Comparison of ENCODE assay signal across 19 cellular contexts in genomic region chr17:58702045-58702476, GRCh38. TPM values are rescaled to one million over a fixed set of nuclear protein-coding genes. Genes with fewer than 3 reads are reported as not detected.
DNase-seq lines count a peak whose midpoint lies in the region; ATAC-seq, FAIRE-seq and TF ChIP-seq lines count a peak whose summit lies in the region.
"Had no signal": no experiment of that assay in that cellular context is flagged by ENCODE, and none has a peak within 500 bp of the region (broad histone marks: within the 10 kb centered on the region; RNA-seq: fewer than 3 reads in every experiment).

No MANE protein-coding gene starts in this region.

- H2BK120ac ChIP-seq in neuronal stem cell (ENCODE audit: low read depth, low read length): no peak overlapping the region

- no peak overlapping the region for H3K18ac ChIP-seq in neuronal stem cell (ENCODE audit: low read length)

- no peak overlapping the region for H3K4ac ChIP-seq in neuronal stem cell (ENCODE audit: low read length)

- H3K36me3 ChIP-seq in GM12878 (ENCODE audit: control insufficient read depth in 2 of 2, insufficient read depth in 2 of 2, low read length in 1 of 2) (peaks cover 0 to 18% of the 10 kb centered on the region in 2 experiments; a peak in 3 of 4 replicates), neuronal stem cell (replicated peaks in 1 of 2; ENCODE audit: control insufficient read depth in 2 of 2, insufficient read depth in 2 of 2, low read length in 2 of 2) (peaks cover 3 to 63% of the 10 kb centered on the region in 2 donors)
- H3K36me3 ChIP-seq: ovary had no signal

- peak overlapping the region; percentile 98 for H3K27ac Mint-ChIP-seq in activated T-cell treated with anti-CD3 and anti-CD28 coated beads, Interleukin-2, amount 50 U/mL, for 72 hours
- H3K27ac Mint-ChIP-seq in glutamatergic neuron (ENCODE audit: unreplicated experiment): no peak overlapping the region
- H3K27ac Mint-ChIP-seq: H9 had no signal

- H2BK12ac ChIP-seq in neuronal stem cell (ENCODE audit: low read length): no peak overlapping the region

- H2BK5ac ChIP-seq in neuronal stem cell (ENCODE audit: low read length): no peak overlapping the region

- no peaks in the 10 kb centered on the region; the same call in 1 of the 2 replicates for H3K79me2 ChIP-seq in GM12878 (ENCODE audit: control insufficient read depth, insufficient read depth, low read length)

- POLR2A ChIA-PET in GM12878 (lab: Charles Lee): interaction anchor here (0.5 to 3.6 kb wide), 9 partner anchors 9 to 354 kb away, joined by 3 to 24 read pairs (median 5); partner anchors contain the start of genes RAD51C and TEX14

- SMC1A ChIA-PET in GM12878 (lab: Charles Lee; ENCODE audit: uncharacterized antibody, unreplicated experiment): interaction anchor here (0.6 to 2.1 kb wide), 6 partner anchors 9 to 86 kb away, joined by 3 to 9 read pairs (median 4); partner anchors contain the start of gene RAD51C

- CTCF ChIA-PET in GM12878 (lab: Yijun Ruan, JAX): interaction anchor here (0.9 to 1.3 kb wide), 4 partner anchors 9 to 124 kb away, joined by 3 to 6 read pairs (median 3); no protein-coding TSS in a partner anchor

- H2AFZ ChIP-seq in GM12878 (ENCODE audit: control insufficient read depth, low read depth, low read length) (no peak overlapping the region; the same call in 1 of the 2 replicates), neuronal stem cell (ENCODE audit: low read length) (no peak overlapping the region)

- intact Hi-C loops in GM12878 (cut with micrococcal nuclease; ENCODE audit: unreplicated experiment): loop anchor here (2.0 kb wide), 2 partner anchors 23 to 183 kb away; no protein-coding TSS in a partner anchor

- no peaks in the 10 kb centered on the region for H3K27me3 Mint-ChIP-seq in activated T-cell treated with anti-CD3 and anti-CD28 coated beads, Interleukin-2, amount 50 U/mL, for 72 hours (ENCODE audit: low read depth)
- peaks cover 2% of the 10 kb centered on the region for H3K27me3 Mint-ChIP-seq in glutamatergic neuron (ENCODE audit: unreplicated experiment)

- TF ChIP-seq CTCF in GM12878 (IDR thresholded peaks at IDR 0.05 in 2 of 3, conservative IDR thresholded peaks at IDR 0.05 in 1 of 3; ENCODE audit: control insufficient read depth in 2 of 3, extremely low read depth in 1 of 3, insufficient read depth in 1 of 3, low read depth in 3 of 3, low read length in 3 of 3): no peak
- TF ChIP-seq CTCF in glutamatergic neuron (IDR thresholded peaks at IDR 0.05; ENCODE audit: partially characterized antibody, unreplicated experiment): no peak

- H3K9ac ChIP-seq in GM12878 (ENCODE audit: control insufficient read depth, insufficient read depth, low read length): peak overlapping the region; percentile 34
- H3K9ac ChIP-seq in neuronal stem cell (ENCODE audit: low read depth, low read length, poor library complexity): no peak overlapping the region

- no peaks in the 10 kb centered on the region for H3K9me3 Mint-ChIP-seq in activated T-cell treated with anti-CD3 and anti-CD28 coated beads, Interleukin-2, amount 50 U/mL, for 72 hours
- no peaks in the 10 kb centered on the region for H3K9me3 Mint-ChIP-seq in glutamatergic neuron (ENCODE audit: unreplicated experiment)

- TF ChIP-seq RAD21 in GM12878 (IDR thresholded peaks at IDR 0.05; ENCODE audit: insufficient read depth, low read depth, low read length): no peak

- peak overlapping the region; percentile 78 for H3K27ac ChIP-seq in GM12878 (ENCODE audit: control insufficient read depth, insufficient read depth)
- H3K27ac ChIP-seq in neuronal stem cell (replicated peaks; ENCODE audit: low read length): no peak overlapping the region
- H3K27ac ChIP-seq: left lung, ovary had no signal

- 0 out of 2 replicates have a peak overlapping the region, but pooled peaks have one; percentile 18 for H3K4me3 ChIP-seq in GM12878
- H3K4me3 ChIP-seq in neuronal stem cell (ENCODE audit: low read length in 2 of 2): no peak overlapping the region
- H3K4me3 ChIP-seq: left lung, ovary had no signal

- H3K9me3 ChIP-seq in GM12878 (replicated peaks; ENCODE audit: control insufficient read depth, insufficient read depth, low read length) (0 out of 3 replicates have a peak, but pooled peaks cover 1% of the 10 kb centered on the region), neuronal stem cell (replicated peaks in 1 of 2; ENCODE audit: control insufficient read depth in 2 of 2, insufficient read depth in 1 of 2, low read depth in 1 of 2, low read length in 2 of 2) (no peaks in the 10 kb centered on the region)
- H3K9me3 ChIP-seq: left lung, ovary had no signal

- H2AK5ac ChIP-seq in neuronal stem cell (ENCODE audit: low read depth, low read length): no peak overlapping the region

- ATAC-seq in activated T-cell treated with anti-CD3 and anti-CD28 coated beads, Interleukin-2, amount 50 U/mL, for 72 hours (replicated peaks in 1 of 2): peak; percentile 83 to 85
- ATAC-seq in HG03196 (IDR thresholded peaks at IDR 0.05; ENCODE audit: unreplicated experiment) (peak; percentile 60), GM12878 (peak; percentile 93)
- ATAC-seq: left lung had no signal

- no peaks in the 10 kb centered on the region for H3K79me1 ChIP-seq in neuronal stem cell (ENCODE audit: low read depth, low read length)

- no peak overlapping the region for H4K8ac ChIP-seq in neuronal stem cell (ENCODE audit: low read depth, low read length)

- H3K23ac ChIP-seq in neuronal stem cell (ENCODE audit: low read depth, low read length, poor library complexity): no peak overlapping the region

- H4K91ac ChIP-seq in neuronal stem cell (ENCODE audit: low read depth, low read length, poor library complexity): no peak overlapping the region

- DNase-seq in activated T-cell treated with anti-CD3 and anti-CD28 coated beads, Interleukin-2, amount 50 U/mL, for 72 hours: peak; percentile 42 to 46
- DNase-seq in activated T-cell treated with anti-CD3 and anti-CD28 coated beads, Interleukin-2, amount 50 U/mL, for 1 hour: no peak
- DNase-seq in GM19239 (ENCODE audit: insufficient read length, low spot score) (no peak), GM12878 (ENCODE audit: low read depth, low spot score) (peak; percentile 73), NCI-H1092 treated with DMSO at 0.1 percent for 48 hours (lab: John Stamatoyannopoulos, UW) (no peak), neuronal stem cell (ENCODE audit: low spot score) (no peak), glutamatergic neuron (no peak)
- DNase-seq: foreskin fibroblast; H9; KBM-7; left lung; NCI-H1092; NCI-H2171; ovary; stimulated activated naive CD4-positive, alpha-beta T cell treated with Interleukin-2 at 50 U/mL for 16 hours had no signal

- peak overlapping the region; percentile 67 to 70 for H3K4me3 Mint-ChIP-seq in activated T-cell treated with anti-CD3 and anti-CD28 coated beads, Interleukin-2, amount 50 U/mL, for 72 hours
- no peak overlapping the region for H3K4me3 Mint-ChIP-seq in glutamatergic neuron (ENCODE audit: unreplicated experiment)
- H3K4me3 Mint-ChIP-seq: H9 had no signal

- FAIRE-seq in GM19239 (lab: Jason Lieb, UNC): peak; percentile 40
- peak; percentile 89 for FAIRE-seq in GM12878 (lab: Jason Lieb, UNC)
- FAIRE-seq: endometrium, urothelium cell line had no signal

- BruUV-seq in GM12878 (replicated peaks; lab: Mats Ljungman, UMichigan): no TSS peak

- no peak overlapping the region for H3K14ac ChIP-seq in neuronal stem cell (ENCODE audit: low read length)

- in situ Hi-C loops in GM12878 (cut with MboI): no loop called here

- H3K27me3 ChIP-seq in GM12878 (replicated peaks in 1 of 2; ENCODE audit: control insufficient read depth in 2 of 2, insufficient read depth in 2 of 2, low read length in 1 of 2) (no peaks in the 10 kb centered on the region), neuronal stem cell (ENCODE audit: control insufficient read depth in 3 of 3, insufficient read depth in 3 of 3, low read depth in 1 of 3, low read length in 3 of 3) (no peaks in the 10 kb centered on the region)
- H3K27me3 ChIP-seq: left lung, ovary had no signal

- TF ChIP-seq POLR2A in GM12878 (IDR thresholded peaks at IDR 0.05; ENCODE audit: low read depth, low read length): no peak

- no peak overlapping the region for H2BK15ac ChIP-seq in neuronal stem cell (ENCODE audit: low read length)

- no peaks in the 10 kb centered on the region for H4K20me1 ChIP-seq in GM12878 (ENCODE audit: control insufficient read depth, insufficient read depth)

- WGBS in GM12878 (ENCODE audit: insufficient coverage, insufficient replicate concordance, low lambda C conversion rate, missing lambda C conversion rate): 2% methylated on average over 5 of the region's 5 CpGs
- no CpG with 5 or more reads among the region's 5 CpGs for WGBS in neuronal stem cell (ENCODE audit: extremely low coverage in 2 of 2, insufficient read length in 2 of 2, insufficient replicate concordance in 1 of 2), 2 donors

- H3K4me1 Mint-ChIP-seq in activated T-cell treated with anti-CD3 and anti-CD28 coated beads, Interleukin-2, amount 50 U/mL, for 72 hours (ENCODE audit: low read depth): peaks cover 34% of the 10 kb centered on the region
- no peaks in the 10 kb centered on the region for H3K4me1 Mint-ChIP-seq in glutamatergic neuron (ENCODE audit: low read depth, unreplicated experiment)
- H3K4me1 Mint-ChIP-seq: H9 had no signal

- H3K4me2 ChIP-seq in GM12878 (ENCODE audit: control insufficient read depth, insufficient read depth) (peak overlapping the region; percentile 44; the same call in 1 of the 2 replicates), neuronal stem cell (ENCODE audit: insufficient read depth, low read length, poor library complexity, severe bottlenecking) (no peak overlapping the region)

- peak; percentile 57 to 75; a peak in 2 of 4 replicates for TF ChIP-seq EP300 in GM12878 (IDR thresholded peaks at IDR 0.05; ENCODE audit: borderline replicate concordance in 1 of 2, control insufficient read depth in 1 of 2, low read depth in 2 of 2, low read length in 2 of 2)

- peaks cover 8 to 30% of the 10 kb centered on the region in 2 donors for H3K36me3 Mint-ChIP-seq in activated T-cell treated with anti-CD3 and anti-CD28 coated beads, Interleukin-2, amount 50 U/mL, for 72 hours (ENCODE audit: insufficient read depth in 2 of 2)
- no peaks in the 10 kb centered on the region for H3K36me3 Mint-ChIP-seq in glutamatergic neuron (ENCODE audit: unreplicated experiment)

- H3K4me1 ChIP-seq in GM12878 (ENCODE audit: control insufficient read depth, insufficient read depth, low read length) (peaks cover 33% of the 10 kb centered on the region), neuronal stem cell (ENCODE audit: control insufficient read depth in 2 of 2, insufficient read depth in 1 of 2, low read depth in 1 of 2, low read length in 2 of 2) (no peaks in the 10 kb centered on the region)
- H3K4me1 ChIP-seq: left lung had no signal

- RAD21 ChIA-PET in GM12878 (lab: Charles Lee; ENCODE audit: unreplicated experiment): interaction anchor here (0.6 to 2.1 kb wide), 9 partner anchors 9 to 464 kb away, joined by 3 to 13 read pairs (median 4); partner anchors contain the start of genes RAD51C and TEX14

RNA-seq across cellular contexts. Expression of gene RAD51C, which starts 9.7 kb away (rescaled TPM):
- total RNA-seq in activated T-cell treated with anti-CD3 and anti-CD28 coated beads, Interleukin-2, amount 50 U/mL, for 72 hours: 100 to 1,000 TPM in 1 of 2 donors, 10 to 100 TPM in 1; 81.2 to 105 TPM
- total RNA-seq in GM12878 (2013; cell fraction: nucleolus; rRNA removed): 84.7 and 96.3 TPM in 2 replicates
- total RNA-seq in GM12878 (2014; rRNA removed) (59.6 and 71.1 TPM in 2 replicates), GM12878 (2014; rRNA removed; fragmentation: Illumina TruSeq; extraction: Trizol) (85.0 and 85.4 TPM in 2 replicates), GM12878 (2021) (70.4 and 73.0 TPM in 2 replicates), glutamatergic neuron (ENCODE audit: unreplicated experiment) (8.5 TPM)
- 51.5 TPM for polyA plus RNA-seq in GM12878 (2011; ENCODE audit: low read depth)
- polyA plus RNA-seq in GM12878 (2011; rRNA removed) (111 and 156 TPM in 2 replicates), GM12878 (2014; fragmentation: Illumina TruSeq; extraction: Trizol) (102 and 148 TPM in 2 replicates), GM12878 (2014; fragmentation: Nextera tagmentation; extraction: Ambion mirVana) (100 to 1,000 TPM; 229 to 240 TPM), GM12878 (2014; rRNA removed) (83.2 and 92.5 TPM in 2 replicates), GM12878 (2016; fragmentation: Nextera tagmentation; extraction: Ambion mirVana) (100 to 1,000 TPM; 266 to 267 TPM)
- 44.8 and 46.5 TPM in 2 replicates for polyA plus RNA-seq in GM12878 (2011; cell fraction: cytosol; rRNA removed)
- polyA plus RNA-seq in GM12878 (2011; cell fraction: nucleus; rRNA removed): 36.0 and 44.5 TPM in 2 replicates
- 51.0 and 56.6 TPM in 2 replicates for polyA plus RNA-seq in GM12878 (2012)
- 56.0 and 75.0 TPM in 2 replicates for polyA minus RNA-seq in GM12878 (2011; rRNA and poly(A)+ RNA removed)
- 16.8 and 24.3 TPM in 2 replicates for polyA minus RNA-seq in GM12878 (2011; cell fraction: cytosol; rRNA and poly(A)+ RNA removed)
- 43.0 and 56.0 TPM in 2 replicates for polyA minus RNA-seq in GM12878 (2011; cell fraction: nucleus; rRNA and poly(A)+ RNA removed)
- polyA plus RNA-seq in neuronal stem cell (2013, experiment 1 of 2): 32.4 TPM
- 33.3 TPM for polyA plus RNA-seq in neuronal stem cell (2013, experiment 2 of 2)

RNA-seq across cellular contexts. Expression of gene TEX14, which starts 10.2 kb away (rescaled TPM):
- total RNA-seq in activated T-cell treated with anti-CD3 and anti-CD28 coated beads, Interleukin-2, amount 50 U/mL, for 72 hours: under 1 TPM; 0.46 to 0.84 TPM
- 1.1 and 1.2 TPM in 2 replicates for total RNA-seq in GM12878 (2013; cell fraction: nucleolus; rRNA removed)
- 0.60 and 1.3 TPM in 2 replicates for total RNA-seq in GM12878 (2014; rRNA removed)
- total RNA-seq in GM12878 (2014; rRNA removed; fragmentation: Illumina TruSeq; extraction: Trizol): 0.60 and 0.85 TPM in 2 replicates
- total RNA-seq in GM12878 (2021): 0.37 and 0.46 TPM in 2 replicates
- 0.43 TPM for polyA plus RNA-seq in GM12878 (2011; ENCODE audit: low read depth)
- 0.26 and 0.29 TPM in 2 replicates for polyA plus RNA-seq in GM12878 (2011; rRNA removed)
- polyA plus RNA-seq in GM12878 (2011; cell fraction: cytosol; rRNA removed): 0.24 and 0.45 TPM in 2 replicates
- polyA plus RNA-seq in GM12878 (2011; cell fraction: nucleus; rRNA removed): 0.37 and 0.58 TPM in 2 replicates
- polyA plus RNA-seq in GM12878 (2012): 0.49 and 0.62 TPM in 2 replicates
- 1.2 and 1.8 TPM in 2 replicates for polyA plus RNA-seq in GM12878 (2014; fragmentation: Illumina TruSeq; extraction: Trizol)
- under 1 TPM; 0.53 to 0.79 TPM for polyA plus RNA-seq in GM12878 (2014; fragmentation: Nextera tagmentation; extraction: Ambion mirVana)
- 0.81 and 1.2 TPM in 2 replicates for polyA plus RNA-seq in GM12878 (2014; rRNA removed)
- polyA plus RNA-seq in GM12878 (2016; fragmentation: Nextera tagmentation; extraction: Ambion mirVana): under 1 TPM; 0.15 to 0.25 TPM
- polyA minus RNA-seq in GM12878 (2011; rRNA and poly(A)+ RNA removed): 0.22 and 0.26 TPM in 2 replicates
- not detected in 2 replicates for polyA minus RNA-seq in GM12878 (2011; cell fraction: cytosol; rRNA and poly(A)+ RNA removed)
- 0.12 TPM in 1 of 2 replicates, not detected in the other for polyA minus RNA-seq in GM12878 (2011; cell fraction: nucleus; rRNA and poly(A)+ RNA removed)
- 0.40 TPM for polyA plus RNA-seq in neuronal stem cell (2013, experiment 1 of 2)
- 0.26 TPM for polyA plus RNA-seq in neuronal stem cell (2013, experiment 2 of 2)
- total RNA-seq in glutamatergic neuron (ENCODE audit: unreplicated experiment): 0.20 TPM
- total RNA-seq: Daoy had no signal

RNA-seq across cellular contexts. Expression of gene PPM1E, which starts 53.6 kb away (rescaled TPM):
- total RNA-seq in activated T-cell treated with anti-CD3 and anti-CD28 coated beads, Interleukin-2, amount 50 U/mL, for 72 hours: under 1 TPM; 0.07 to 0.12 TPM
- total RNA-seq in GM12878 (2013; cell fraction: nucleolus; rRNA removed): not detected in 2 replicates
- 0.23 and 0.33 TPM in 2 replicates for total RNA-seq in GM12878 (2014; rRNA removed)
- total RNA-seq in GM12878 (2014; rRNA removed; fragmentation: Illumina TruSeq; extraction: Trizol): 0.18 TPM in 2 replicates
- total RNA-seq in GM12878 (2021): 0.21 and 0.28 TPM in 2 replicates
- not detected for polyA plus RNA-seq in GM12878 (2011; ENCODE audit: low read depth)
- polyA plus RNA-seq in GM12878 (2011; rRNA removed): 0.07 TPM in 2 replicates
- 0.03 and 0.05 TPM in 2 replicates for polyA plus RNA-seq in GM12878 (2011; cell fraction: cytosol; rRNA removed)
- 0.04 and 0.09 TPM in 2 replicates for polyA plus RNA-seq in GM12878 (2011; cell fraction: nucleus; rRNA removed)
- polyA plus RNA-seq in GM12878 (2012): 0.04 TPM in 2 replicates
- 0.13 and 0.22 TPM in 2 replicates for polyA plus RNA-seq in GM12878 (2014; fragmentation: Illumina TruSeq; extraction: Trizol)
- polyA plus RNA-seq in GM12878 (2014; fragmentation: Nextera tagmentation; extraction: Ambion mirVana): under 1 TPM; 0.07 to 0.08 TPM
- polyA plus RNA-seq in GM12878 (2014; rRNA removed): 0.10 and 0.14 TPM in 2 replicates
- under 1 TPM; 0.13 to 0.24 TPM for polyA plus RNA-seq in GM12878 (2016; fragmentation: Nextera tagmentation; extraction: Ambion mirVana)
- polyA minus RNA-seq in GM12878 (2011; rRNA and poly(A)+ RNA removed): under 0.01 and 0.07 TPM in 2 replicates
- polyA minus RNA-seq in GM12878 (2011; cell fraction: cytosol; rRNA and poly(A)+ RNA removed): not detected in 2 replicates
- polyA minus RNA-seq in GM12878 (2011; cell fraction: nucleus; rRNA and poly(A)+ RNA removed): 0.10 TPM in 1 of 2 replicates, not detected in the other
- polyA plus RNA-seq in neuronal stem cell (2013, experiment 1 of 2): 6.2 TPM
- 6.5 TPM for polyA plus RNA-seq in neuronal stem cell (2013, experiment 2 of 2)
- total RNA-seq in glutamatergic neuron (ENCODE audit: unreplicated experiment): 52.5 TPM

Comparison
In these comparisons a context has a peak if more than half of its experiments do, and no peak if none do; other contexts are left out.
1. DNase-seq: peak in activated T-cell treated with anti-CD3 and anti-CD28 coated beads, Interleukin-2, amount 50 U/mL, for 72 hours (2 of 2) and GM12878 (single experiment); none in activated T-cell treated with anti-CD3 and anti-CD28 coated beads, Interleukin-2, amount 50 U/mL, for 1 hour (single experiment), GM19239 (single experiment), NCI-H1092 treated with DMSO at 0.1 percent for 48 hours (single experiment), neuronal stem cell (single experiment) and glutamatergic neuron (single experiment).
2. RNA of gene PPM1E, which starts 53.6 kb away (total RNA-seq): 52.5 TPM in glutamatergic neuron (single experiment); 0.18 to 0.33 TPM in GM12878 and 0.07 to 0.12 TPM in activated T-cell treated with anti-CD3 and anti-CD28 coated beads, Interleukin-2, amount 50 U/mL, for 72 hours; every median in the first group is over 10 times any median in the second.
3. Peak in every context shown above with its lines, with median percentiles within 50 percentile points of each other: ATAC-seq.